18 cellular contexts compared by ENCODE assay signal in genomic region chr1:19420606-19421005, GRCh38.
DNase-seq lines count a peak whose midpoint lies in the region; ATAC-seq and TF ChIP-seq lines count a peak whose summit lies in the region.
"Had no signal": no experiment of that assay in that cellular context is flagged by ENCODE, and none has a peak within 500 bp of the region (broad histone marks: within the 10 kb centered on the region; RNA-seq: fewer than 3 reads in every experiment).

No MANE protein-coding gene starts in this region.

- peaks cover 46% of the 10 kb centered on the region for H3K36me3 Mint-ChIP-seq in stimulated activated naive CD8-positive, alpha-beta T cell treated with anti-CD3 and anti-CD28 coated beads, Interleukin-15, Interleukin-2, amounts not matched to agents 100 ng/mL and 50 ng/mL, for 24 hours (ENCODE audit: low read depth)
- peaks cover 27% of the 10 kb centered on the region for H3K36me3 Mint-ChIP-seq in endodermal cell (ENCODE audit: low read depth)
- H3K36me3 Mint-ChIP-seq in activated CD8-positive, alpha-beta T cell treated with anti-CD3 and anti-CD28 coated beads, Interleukin-2, amount 10 ng/mL, durations not matched to agents 7 days and 5 days (ENCODE audit: low read depth): peaks cover 35% of the 10 kb centered on the region

- no peak for ATAC-seq in stimulated activated naive CD8-positive, alpha-beta T cell treated with anti-CD3 and anti-CD28 coated beads, Interleukin-15, amount 100 ng/mL, for 72 hours
- ATAC-seq in aorta (ENCODE audit: low FRiP score): no peak
- no peak for ATAC-seq in activated CD8-positive, alpha-beta T cell treated with anti-CD3 and anti-CD28 coated beads, Interleukin-2, amount 10 ng/mL, durations not matched to agents 7 days and 5 days
- ATAC-seq: left cardiac atrium had no signal

- peaks cover 70% of the 10 kb centered on the region for H3K4me1 Mint-ChIP-seq in stimulated activated naive CD8-positive, alpha-beta T cell treated with anti-CD3 and anti-CD28 coated beads, Interleukin-15, Interleukin-2, amounts not matched to agents 100 ng/mL and 50 ng/mL, for 24 hours (ENCODE audit: low read depth)
- H3K4me1 Mint-ChIP-seq in stimulated activated naive CD8-positive, alpha-beta T cell treated with anti-CD3 and anti-CD28 coated beads, Interleukin-15, amount 100 ng/mL, for 72 hours: peaks cover 89% of the 10 kb centered on the region
- no peaks in the 10 kb centered on the region for H3K4me1 Mint-ChIP-seq in endodermal cell
- H3K4me1 Mint-ChIP-seq in activated CD8-positive, alpha-beta T cell treated with anti-CD3 and anti-CD28 coated beads, Interleukin-2, amount 10 ng/mL, durations not matched to agents 7 days and 5 days (ENCODE audit: low read depth): peaks cover 38% of the 10 kb centered on the region

- H3K9me3 Mint-ChIP-seq in stimulated activated naive CD8-positive, alpha-beta T cell treated with anti-CD3 and anti-CD28 coated beads, Interleukin-15, Interleukin-2, amounts not matched to agents 100 ng/mL and 50 ng/mL, for 24 hours: no peaks in the 10 kb centered on the region
- no peaks in the 10 kb centered on the region for H3K9me3 Mint-ChIP-seq in stimulated activated naive CD8-positive, alpha-beta T cell treated with anti-CD3 and anti-CD28 coated beads, Interleukin-15, amount 100 ng/mL, for 72 hours
- H3K9me3 Mint-ChIP-seq in endodermal cell: no peaks in the 10 kb centered on the region
- no peaks in the 10 kb centered on the region for H3K9me3 Mint-ChIP-seq in activated CD8-positive, alpha-beta T cell treated with anti-CD3 and anti-CD28 coated beads, Interleukin-2, amount 10 ng/mL, durations not matched to agents 7 days and 5 days (ENCODE audit: insufficient read depth)
- H3K9me3 Mint-ChIP-seq: activated B cell treated with CpG ODN at 0.5 μM for 24 hours had no signal

- intact Hi-C loops in prostate gland (cut with DNase I): no loop called here
- intact Hi-C loops in aorta (cut with DNase I): no loop called here

- TF ChIP-seq POLR2A in prostate gland (IDR thresholded peaks at IDR 0.05): no peak

- H3K9me3 ChIP-seq in endodermal cell (ENCODE audit: control insufficient read depth, low read length) (no peaks in the 10 kb centered on the region), prostate gland (no peaks in the 10 kb centered on the region), aorta (ENCODE audit: control insufficient read depth, low read length) (no peaks in the 10 kb centered on the region)
- H3K9me3 ChIP-seq: MG63, pancreas had no signal

- POLR2A ChIA-PET in activated CD8-positive, alpha-beta T cell treated with anti-CD3 and anti-CD28 coated beads, Interleukin-2, amount 10 ng/mL, durations not matched to agents 7 days and 5 days (lab: Charles Lee): no interaction called here

- H3K27ac ChIP-seq in endodermal cell (ENCODE audit: low read depth, low read length) (no peak overlapping the region), prostate gland (peak overlapping the region; percentile 62 to 96), aorta (ENCODE audit: low read depth in 1 of 2, low read length in 2 of 2) (peak overlapping the region; percentile 10 to 37)
- H3K27ac ChIP-seq: pancreas had no signal

- 92 to 100% methylated on average over 2 to 4 of the region's 4 CpGs for WGBS in endodermal cell (ENCODE audit: insufficient coverage in 1 of 2, insufficient read length in 1 of 2), 2 experiments
- WGBS in prostate gland: 65% methylated on average over 4 of the region's 4 CpGs
- WGBS in aorta, 2 donors: 91 to 98% methylated on average over 4 of the region's 4 CpGs

- H3K4me3 ChIP-seq in endodermal cell (ENCODE audit: low read length) (no peak overlapping the region), prostate gland (no peak overlapping the region), aorta (ENCODE audit: low read length in 2 of 2) (no peak overlapping the region)
- H3K4me3 ChIP-seq: MG63, pancreas, smooth muscle cell had no signal

- H3K27me3 Mint-ChIP-seq in stimulated activated naive CD8-positive, alpha-beta T cell treated with anti-CD3 and anti-CD28 coated beads, Interleukin-15, Interleukin-2, amounts not matched to agents 100 ng/mL and 50 ng/mL, for 24 hours: no peaks in the 10 kb centered on the region
- H3K27me3 Mint-ChIP-seq in stimulated activated naive CD8-positive, alpha-beta T cell treated with anti-CD3 and anti-CD28 coated beads, Interleukin-15, amount 100 ng/mL, for 72 hours: no peaks in the 10 kb centered on the region
- H3K27me3 Mint-ChIP-seq in endodermal cell (ENCODE audit: insufficient read depth): no peaks in the 10 kb centered on the region
- H3K27me3 Mint-ChIP-seq in activated CD8-positive, alpha-beta T cell treated with anti-CD3 and anti-CD28 coated beads, Interleukin-2, amount 10 ng/mL, durations not matched to agents 7 days and 5 days (ENCODE audit: low read depth): no peaks in the 10 kb centered on the region
- H3K27me3 Mint-ChIP-seq: activated B cell treated with CpG ODN at 0.5 μM for 24 hours had no signal

- H3K27ac Mint-ChIP-seq in stimulated activated naive CD8-positive, alpha-beta T cell treated with anti-CD3 and anti-CD28 coated beads, Interleukin-15, Interleukin-2, amounts not matched to agents 100 ng/mL and 50 ng/mL, for 24 hours: peak overlapping the region; percentile 67
- H3K27ac Mint-ChIP-seq in stimulated activated naive CD8-positive, alpha-beta T cell treated with anti-CD3 and anti-CD28 coated beads, Interleukin-15, amount 100 ng/mL, for 72 hours: no peak overlapping the region
- peak overlapping the region; percentile 75 for H3K27ac Mint-ChIP-seq in endodermal cell
- H3K27ac Mint-ChIP-seq in activated CD8-positive, alpha-beta T cell treated with anti-CD3 and anti-CD28 coated beads, Interleukin-2, amount 10 ng/mL, durations not matched to agents 7 days and 5 days: no peak overlapping the region
- H3K27ac Mint-ChIP-seq: activated B cell treated with CpG ODN at 0.5 μM for 24 hours had no signal

- in situ Hi-C loops in ACHN (cut with HindIII; ENCODE audit: low pct_ligation_motif_present, low pct_unique_long_range_greater_than_20kb, low sequenced_read_pairs): no loop called here
- in situ Hi-C loops in G401 (cut with HindIII; ENCODE audit: low sequenced_read_pairs): no loop called here

- H3K9ac ChIP-seq in endodermal cell (ENCODE audit: extremely low read depth, low read length, poor library complexity, severe bottlenecking): no peak overlapping the region

- H3K4me1 ChIP-seq in endodermal cell (ENCODE audit: control insufficient read depth, insufficient read depth, low read length) (no peaks in the 10 kb centered on the region), prostate gland (replicated peaks) (peaks cover 11% of the 10 kb centered on the region), aorta (ENCODE audit: control insufficient read depth in 1 of 2, insufficient read depth in 2 of 2, low read length in 2 of 2) (peaks cover 3 to 10% of the 10 kb centered on the region in 2 donors)

- H3K27me3 ChIP-seq in endodermal cell (ENCODE audit: control insufficient read depth, insufficient read depth, low read length, poor library complexity, severe bottlenecking) (no peaks in the 10 kb centered on the region), prostate gland (replicated peaks; ENCODE audit: insufficient read depth) (no peaks in the 10 kb centered on the region), aorta (ENCODE audit: control insufficient read depth in 1 of 2, insufficient read depth in 2 of 2, low read length in 1 of 2) (no peaks in the 10 kb centered on the region)
- H3K27me3 ChIP-seq: MG63, pancreas had no signal

- CTCF ChIA-PET in activated CD8-positive, alpha-beta T cell treated with anti-CD3 and anti-CD28 coated beads, Interleukin-2, amount 10 ng/mL, durations not matched to agents 7 days and 5 days (lab: Charles Lee): interaction anchor here (0.6 to 1.9 kb wide), 3 partner anchors 27 to 250 kb away, joined by 3 to 5 read pairs (median 3); no protein-coding TSS in a partner anchor

- peaks cover 36% of the 10 kb centered on the region for H3K36me3 ChIP-seq in endodermal cell (ENCODE audit: control insufficient read depth, insufficient read depth, low read length)
- no peaks in the 10 kb centered on the region for H3K36me3 ChIP-seq in prostate gland
- peaks cover 0 to 3% of the 10 kb centered on the region in 2 donors for H3K36me3 ChIP-seq in aorta (ENCODE audit: control insufficient read depth in 1 of 2, insufficient read depth in 2 of 2, low read length in 1 of 2)

- DNase-seq in stimulated activated naive CD8-positive, alpha-beta T cell treated with anti-CD3 and anti-CD28 coated beads, Interleukin-15, amount 100 ng/mL, for 72 hours: no peak
- DNase-seq in endodermal cell: no peak
- no peak for DNase-seq in prostate gland (ENCODE audit: low spot score)
- no peak for DNase-seq in aorta
- DNase-seq in ACHN: no peak
- no peak for DNase-seq in G401 (ENCODE audit: low spot score)
- no peak for DNase-seq in activated CD8-positive, alpha-beta T cell treated with anti-CD3 and anti-CD28 coated beads, Interleukin-2, amount 10 ng/mL, durations not matched to agents 7 days and 5 days
- DNase-seq: activated B cell treated with CpG ODN at 0.5 μM for 24 hours; activated effector memory CD4-positive, alpha-beta T cell treated with anti-CD3 and anti-CD28 coated beads, Interleukin-2, amount 50 U/mL, for 16 hours; Calu3; left cardiac atrium; MG63; NCI-H1694 treated with DMSO at 0.1 percent for 48 hours; pancreas; SHP77 treated with DMSO at 0.1 percent for 48 hours; T-helper 2 cell had no signal

- TF ChIP-seq CTCF in endodermal cell (conservative IDR thresholded peaks at IDR 0.05) (no peak), prostate gland (IDR thresholded peaks at IDR 0.05) (no peak)

- no peak overlapping the region for H3K4me3 Mint-ChIP-seq in stimulated activated naive CD8-positive, alpha-beta T cell treated with anti-CD3 and anti-CD28 coated beads, Interleukin-15, Interleukin-2, amounts not matched to agents 100 ng/mL and 50 ng/mL, for 24 hours
- no peak overlapping the region for H3K4me3 Mint-ChIP-seq in stimulated activated naive CD8-positive, alpha-beta T cell treated with anti-CD3 and anti-CD28 coated beads, Interleukin-15, amount 100 ng/mL, for 72 hours
- H3K4me3 Mint-ChIP-seq in endodermal cell: no peak overlapping the region
- no peak overlapping the region for H3K4me3 Mint-ChIP-seq in activated CD8-positive, alpha-beta T cell treated with anti-CD3 and anti-CD28 coated beads, Interleukin-2, amount 10 ng/mL, durations not matched to agents 7 days and 5 days
- H3K4me3 Mint-ChIP-seq: activated B cell treated with CpG ODN at 0.5 μM for 24 hours had no signal

Comparison
In these comparisons a context has a peak if more than half of its experiments do, and no peak if none do; other contexts are left out.
1. H3K27ac Mint-ChIP-seq: peak in stimulated activated naive CD8-positive, alpha-beta T cell treated with anti-CD3 and anti-CD28 coated beads, Interleukin-15, Interleukin-2, amounts not matched to agents 100 ng/mL and 50 ng/mL, for 24 hours (single experiment) and endodermal cell (single experiment); none in stimulated activated naive CD8-positive, alpha-beta T cell treated with anti-CD3 and anti-CD28 coated beads, Interleukin-15, amount 100 ng/mL, for 72 hours (0 of 2) and activated CD8-positive, alpha-beta T cell treated with anti-CD3 and anti-CD28 coated beads, Interleukin-2, amount 10 ng/mL, durations not matched to agents 7 days and 5 days (single experiment).